In genomic region chr15:40939909-40940801, GRCh38 we compare ENCODE assay signal across 8 cellular contexts. TPM values are rescaled to one million over a fixed set of nuclear protein-coding genes. Genes with fewer than 3 reads are reported as not detected.
DNase-seq lines count a peak whose midpoint lies in the region; ATAC-seq lines count a peak whose summit lies in the region.

No MANE protein-coding gene starts in this region.

- DNase-seq in DMS153 (lab: John Stamatoyannopoulos, UW), result peak; percentile 14
- DNase-seq in DMS153 treated with DMSO at 0.1 percent for 48 hours (lab: John Stamatoyannopoulos, UW; ENCODE audit: unreplicated experiment), result no peak
- DNase-seq in T-helper 17 cell, result no peak
- DNase-seq in left cardiac atrium, result peak; percentile 55
- no peak for DNase-seq in NCI-H146 treated with DMSO at 0.1 percent for 48 hours (lab: John Stamatoyannopoulos, UW; ENCODE audit: unreplicated experiment)
- DNase-seq in activated CD8-positive, alpha-beta memory T cell treated with anti-CD3 and anti-CD28 coated beads, Interleukin-2, amount 50 U/mL, for 4 hours, result no peak

- no peaks in the 10 kb centered on the region for H3K9me3 Mint-ChIP-seq in stimulated activated memory B cell treated with anti-CD40 and anti-IgM and Interleukin-4, amounts not matched to agents 10 μg/mL and 1 μg/mL and 100 μg/mL, for 72 hours

- no peaks in the 10 kb centered on the region for H3K27me3 Mint-ChIP-seq in T-helper 17 cell
- H3K27me3 Mint-ChIP-seq in stimulated activated memory B cell treated with anti-CD40 and anti-IgM and Interleukin-4, amounts not matched to agents 10 μg/mL and 1 μg/mL and 100 μg/mL, for 72 hours, result no peaks in the 10 kb centered on the region

- H3K27ac Mint-ChIP-seq in T-helper 17 cell, result peak overlapping the region; percentile 72
- H3K27ac Mint-ChIP-seq in stimulated activated memory B cell treated with anti-CD40 and anti-IgM and Interleukin-4, amounts not matched to agents 10 μg/mL and 1 μg/mL and 100 μg/mL, for 72 hours, result peak overlapping the region; percentile 53

- peaks cover 28% of the 10 kb centered on the region for H3K4me1 Mint-ChIP-seq in T-helper 17 cell
- peaks cover 23% of the 10 kb centered on the region for H3K4me1 Mint-ChIP-seq in stimulated activated memory B cell treated with anti-CD40 and anti-IgM and Interleukin-4, amounts not matched to agents 10 μg/mL and 1 μg/mL and 100 μg/mL, for 72 hours

- H3K36me3 Mint-ChIP-seq in T-helper 17 cell (ENCODE audit: low read depth), result no peaks in the 10 kb centered on the region
- no peaks in the 10 kb centered on the region for H3K36me3 Mint-ChIP-seq in stimulated activated memory B cell treated with anti-CD40 and anti-IgM and Interleukin-4, amounts not matched to agents 10 μg/mL and 1 μg/mL and 100 μg/mL, for 72 hours

- peak; percentile 8 for ATAC-seq in T-helper 17 cell
- ATAC-seq in left cardiac atrium, result peak in 1 of 2 donors; percentile 2
- no peak for ATAC-seq in stimulated activated memory B cell treated with anti-CD40 and anti-IgM and Interleukin-4, amounts not matched to agents 10 μg/mL and 1 μg/mL and 100 μg/mL, for 72 hours
- no peak for ATAC-seq in GM18867 (IDR thresholded peaks at IDR 0.05; ENCODE audit: unreplicated experiment)

- intact Hi-C loops in left cardiac atrium (cut with DNase I), result loop anchor here (5.0 to 10.0 kb wide), 3 partner anchors 33 to 82 kb away; no protein-coding TSS in a partner anchor

- peak overlapping the region; percentile 78 for H3K4me3 Mint-ChIP-seq in T-helper 17 cell
- H3K4me3 Mint-ChIP-seq in stimulated activated memory B cell treated with anti-CD40 and anti-IgM and Interleukin-4, amounts not matched to agents 10 μg/mL and 1 μg/mL and 100 μg/mL, for 72 hours, result peak overlapping the region; percentile 2

- no peaks in the 10 kb centered on the region for H3K9me3 ChIP-seq in T-helper 17 cell (ENCODE audit: control insufficient read depth, low read length, poor library complexity, severe bottlenecking)

RNA-seq across cellular contexts. Expression of gene DLL4, which starts 11.0 kb away (rescaled TPM):
- total RNA-seq in T-helper 17 cell, result not detected
- 1 to 10 TPM; 8.5 to 9.2 TPM for total RNA-seq in left cardiac atrium

RNA-seq across cellular contexts. Expression of gene CHAC1, which starts 13.1 kb away (rescaled TPM):
- total RNA-seq in T-helper 17 cell, result under 1 TPM; 0.35 to 0.70 TPM
- total RNA-seq in left cardiac atrium, result 1 to 10 TPM; 2.6 to 3.3 TPM

RNA-seq across cellular contexts. Expression of gene VPS18, which starts 45.9 kb away (rescaled TPM):
- total RNA-seq in T-helper 17 cell, result 10 to 100 TPM; 13.6 to 18.4 TPM
- total RNA-seq in left cardiac atrium, result 10 to 100 TPM; 17.1 to 23.7 TPM

Comparison
In these comparisons a context has a peak if more than half of its experiments do, and no peak if none do; other contexts are left out.
1. DNase-seq: peak in DMS153 (single experiment) and left cardiac atrium (single experiment); none in DMS153 treated with DMSO at 0.1 percent for 48 hours (single experiment), T-helper 17 cell (0 of 3), NCI-H146 treated with DMSO at 0.1 percent for 48 hours (single experiment) and activated CD8-positive, alpha-beta memory T cell treated with anti-CD3 and anti-CD28 coated beads, Interleukin-2, amount 50 U/mL, for 4 hours (single experiment).
2. RNA of gene DLL4, which starts 11.0 kb away (total RNA-seq): 8.5 to 9.2 TPM in left cardiac atrium; not detected in T-helper 17 cell; every median in the first group is over 4 times any median in the second.